ENCODE assay signal across 9 cellular contexts in the genomic region with DNA sequence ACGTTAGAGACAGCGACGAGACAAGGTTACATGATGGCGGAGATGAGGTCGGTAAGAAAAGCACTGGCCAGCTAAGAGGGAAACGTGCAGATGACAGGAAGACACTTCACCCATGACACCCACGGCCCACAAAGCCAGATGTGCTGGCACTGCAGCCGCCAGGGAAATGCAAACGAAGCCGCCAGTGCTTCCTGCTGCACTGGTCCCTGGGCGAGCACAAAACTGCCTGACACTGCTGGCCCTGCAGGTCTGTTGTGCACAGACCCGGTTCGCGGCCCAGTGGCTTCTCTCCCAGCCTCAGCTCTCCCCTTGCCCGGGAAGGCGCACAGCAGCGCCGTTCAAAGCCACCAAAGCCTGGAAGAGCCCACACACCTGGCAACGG. TPM values are rescaled to one million over a fixed set of nuclear protein-coding genes. Genes with fewer than 3 reads are reported as not detected.
DNase-seq lines count a peak whose midpoint lies in the region; ATAC-seq, FAIRE-seq and TF ChIP-seq lines count a peak whose summit lies in the region.
"Had no signal": no experiment of that assay in that cellular context is flagged by ENCODE, and none has a peak within 500 bp of the region (broad histone marks: within the 10 kb centered on the region; RNA-seq: fewer than 3 reads in every experiment).

No MANE protein-coding gene starts in this region.

- DNase-seq in GM12891 (ENCODE audit: insufficient read length, low spot score) (peak; percentile 51), UCSD-AML1 (lab: John Stamatoyannopoulos, UW; ENCODE audit: unreplicated experiment) (no peak), globus pallidus (ENCODE audit: low spot score) (no peak), NCI-H82 (lab: John Stamatoyannopoulos, UW) (no peak), H54 (ENCODE audit: insufficient read length, low spot score) (no peak)
- DNase-seq in activated effector memory CD4-positive, alpha-beta T cell treated with anti-CD3 and anti-CD28 coated beads, Interleukin-2, amount 50 U/mL, for 16 hours: peak; percentile 73

- TF ChIP-seq POLR2A in GM12891 (IDR thresholded peaks at IDR 0.05; ENCODE audit: low read depth, low read length): no peak
- TF ChIP-seq POLR2A in H54 (IDR thresholded peaks at IDR 0.05; ENCODE audit: low read depth, low read length): no peak

- FAIRE-seq in GM12891 (lab: Jason Lieb, UNC): no peak
- FAIRE-seq in H54 (lab: Jason Lieb, UNC): no peak
- FAIRE-seq: TTC549 had no signal

- peak; percentile 67 for ATAC-seq in GM19438 (IDR thresholded peaks at IDR 0.05; ENCODE audit: low read depth, unreplicated experiment)
- ATAC-seq in HG03159 (IDR thresholded peaks at IDR 0.05; ENCODE audit: unreplicated experiment): peak; percentile 51

TF ChIP-seq in GM12891, 5 proteins besides CTCF, POLR2A, EP300 and RAD21:
- TF ChIP-seq PAX5 (IDR thresholded peaks at IDR 0.05; ENCODE audit: insufficient read depth, low read length, severe bottlenecking) (no peak), POLR2AphosphoS5 (IDR thresholded peaks at IDR 0.05; ENCODE audit: low read depth, low read length) (no peak), SPI1 (IDR thresholded peaks at IDR 0.05; ENCODE audit: low read depth, low read length) (no peak), POU2F2 (IDR thresholded peaks at IDR 0.05; ENCODE audit: low read depth, low read length) (peak; percentile 53; the same call in 1 of the 2 replicates), TAF1 (IDR thresholded peaks at IDR 0.05; ENCODE audit: low read depth, low read length) (no peak)

RNA-seq across cellular contexts. Expression of a gene that starts 20.3 kb away (rescaled TPM):
- 8.2 TPM for polyA plus RNA-seq in GM12891 (2012; ENCODE audit: low read depth, missing spikeins)

RNA-seq across cellular contexts. Expression of a gene that starts 20.4 kb away (rescaled TPM):
- polyA plus RNA-seq in GM12891 (2012; ENCODE audit: low read depth, missing spikeins): not detected

Comparison
In these comparisons a context has a peak if more than half of its experiments do, and no peak if none do; other contexts are left out.
1. DNase-seq: peak in GM12891 (single experiment) and activated effector memory CD4-positive, alpha-beta T cell treated with anti-CD3 and anti-CD28 coated beads, Interleukin-2, amount 50 U/mL, for 16 hours (single experiment); none in UCSD-AML1 (single experiment), globus pallidus (single experiment), NCI-H82 (single experiment) and H54 (single experiment).